ENCODE assay signal across 25 cellular contexts in the genomic region with DNA sequence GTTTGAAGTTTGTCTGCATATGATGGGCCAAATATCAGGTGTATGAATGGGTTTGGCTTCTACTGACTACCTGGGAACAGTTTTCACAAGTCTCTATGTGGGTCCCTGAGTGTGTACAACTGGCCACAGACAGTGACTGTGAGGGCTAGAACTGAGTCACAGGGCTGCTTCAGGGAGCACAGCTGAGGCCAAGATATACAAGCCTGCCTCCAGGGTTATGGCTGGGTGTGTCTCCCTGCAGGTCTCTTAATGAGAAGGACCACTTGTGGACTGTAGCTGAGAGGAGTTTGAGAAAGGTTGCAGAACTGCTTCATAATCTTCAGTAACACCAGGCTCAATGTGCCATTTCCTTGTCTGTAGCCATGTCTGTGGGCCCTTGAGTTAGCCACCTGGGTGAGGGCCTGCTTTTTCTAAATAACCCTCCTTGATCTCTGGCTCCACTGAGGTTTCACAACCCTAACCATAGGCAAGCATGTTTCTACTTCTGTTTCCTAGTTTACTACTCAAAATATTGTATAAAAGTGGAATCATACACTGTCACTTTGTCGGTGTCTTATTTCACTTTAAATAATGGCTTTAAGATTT.
DNase-seq lines count a peak whose midpoint lies in the region; ATAC-seq, FAIRE-seq and TF ChIP-seq lines count a peak whose summit lies in the region.
"Had no signal": no experiment of that assay in that cellular context is flagged by ENCODE, and none has a peak within 500 bp of the region (broad histone marks: within the 10 kb centered on the region; RNA-seq: fewer than 3 reads in every experiment).

No MANE protein-coding gene starts in this region.

- peak overlapping the region; percentile 37 for H3K27ac ChIP-seq in Karpas-422 (ENCODE audit: low read length)
- no peak overlapping the region for H3K27ac ChIP-seq in keratinocyte (ENCODE audit: control insufficient read depth, insufficient read depth, low read length)
- H3K27ac ChIP-seq: 22Rv1; A549; BLaER1 treated with 17β-estradiol and CSF1 and Interleukin-3, amounts not matched to agents 10 nM and 100 nM had no signal

- TF ChIP-seq CTCF in bronchial epithelial cell (IDR thresholded peaks at IDR 0.05; ENCODE audit: insufficient read depth, low read length, severe bottlenecking) (no peak), keratinocyte (optimal IDR thresholded peaks at IDR 0.05 in 1 of 3, IDR thresholded peaks at IDR 0.05 in 1 of 3, conservative IDR thresholded peaks at IDR 0.05 in 1 of 3; ENCODE audit: extremely low read depth in 1 of 3, insufficient read depth in 2 of 3, low read length in 3 of 3) (no peak)

- H3K36me3 ChIP-seq in Karpas-422 (ENCODE audit: insufficient read depth, low read length) (peaks cover 28% of the 10 kb centered on the region), bronchial epithelial cell (ENCODE audit: control insufficient read depth, insufficient read depth, low read length) (no peaks in the 10 kb centered on the region), keratinocyte (ENCODE audit: control insufficient read depth in 2 of 2, extremely low read depth in 1 of 2, insufficient read depth in 2 of 2, low read length in 2 of 2) (no peaks in the 10 kb centered on the region)
- H3K36me3 ChIP-seq: BE2C, HAP-1 had no signal

- H3K9ac ChIP-seq in Karpas-422 (ENCODE audit: low read length) (no peak overlapping the region), keratinocyte (ENCODE audit: control insufficient read depth, extremely low read depth, insufficient read depth, low read length) (no peak overlapping the region)
- H3K9ac ChIP-seq: BLaER1 treated with 17β-estradiol and CSF1 and Interleukin-3, amounts not matched to agents 10 nM and 100 nM had no signal

- dilution Hi-C loops in keratinocyte (cut with MboI; ENCODE audit: extremely low pct_ligation_motif_present, low sequenced_read_pairs): no loop called here

- H3K4me3 ChIP-seq in Karpas-422 (ENCODE audit: low read length) (no peak overlapping the region), bronchial epithelial cell (ENCODE audit: low read depth, low read length) (no peak overlapping the region), keratinocyte (ENCODE audit: control insufficient read depth in 2 of 3, extremely low read depth in 1 of 3, insufficient read depth in 2 of 3, low read depth in 1 of 3, low read length in 3 of 3) (no peak overlapping the region)
- H3K4me3 ChIP-seq: A549; BLaER1 treated with 17β-estradiol and CSF1 and Interleukin-3, amounts not matched to agents 10 nM and 100 nM; HAP-1 had no signal

- FAIRE-seq in bronchial epithelial cell (lab: Jason Lieb, UNC) (peak; percentile 55), keratinocyte (lab: Jason Lieb, UNC) (peak; percentile 23)
- FAIRE-seq: A549, D721Med, GM12891, GM18507, H54 had no signal

- H4K20me1 ChIP-seq in Karpas-422 (ENCODE audit: insufficient read depth, low read depth, low read length): no peaks in the 10 kb centered on the region
- H4K20me1 ChIP-seq in keratinocyte (ENCODE audit: control insufficient read depth, extremely low read depth, insufficient read depth, low read length): no peaks in the 10 kb centered on the region
- H4K20me1 ChIP-seq: BLaER1 treated with 17β-estradiol and CSF1 and Interleukin-3, amounts not matched to agents 10 nM and 100 nM had no signal

- H3K4me1 ChIP-seq in Karpas-422 (ENCODE audit: low read length) (peaks cover 4% of the 10 kb centered on the region; the same call in 1 of the 2 replicates), keratinocyte (ENCODE audit: control insufficient read depth, extremely low read depth, insufficient read depth, low read length) (no peaks in the 10 kb centered on the region)
- H3K4me1 ChIP-seq: A549; BE2C; BLaER1 treated with 17β-estradiol and CSF1 and Interleukin-3, amounts not matched to agents 10 nM and 100 nM; HAP-1 had no signal

- no peaks in the 10 kb centered on the region for H3K9me2 ChIP-seq in Karpas-422 (replicated peaks; ENCODE audit: insufficient read depth, low read length)

- H3K79me2 ChIP-seq in Karpas-422 (ENCODE audit: low read length): no peaks in the 10 kb centered on the region
- no peaks in the 10 kb centered on the region for H3K79me2 ChIP-seq in keratinocyte (ENCODE audit: control insufficient read depth, insufficient read depth, low read length)

- DNase-seq in Karpas-422 (no peak), bronchial epithelial cell (ENCODE audit: low read depth) (no peak), keratinocyte (ENCODE audit: low read depth, low spot score) (no peak), inferior parietal cortex (ENCODE audit: extremely low spot score) (no peak), A172 (ENCODE audit: low spot score) (no peak)
- DNase-seq: ACHN; AML-193; BE2C; CD4-positive, alpha-beta T cell; CD8-positive, alpha-beta memory T cell; DMS 273 treated with DMSO at 0.1 percent for 48 hours; DMS79; EL; GDM1; GOT3; HFFc6 had no signal

- H3K9me3 ChIP-seq in Karpas-422 (ENCODE audit: low read length) (no peaks in the 10 kb centered on the region; the same call in none of the 2 replicates), keratinocyte (ENCODE audit: control insufficient read depth, low read depth, low read length) (no peaks in the 10 kb centered on the region)
- H3K9me3 ChIP-seq: BE2C had no signal

- H3K4me2 ChIP-seq in Karpas-422 (ENCODE audit: low read depth, low read length, poor library complexity, severe bottlenecking): no peak overlapping the region
- H3K4me2 ChIP-seq in keratinocyte (ENCODE audit: control insufficient read depth, extremely low read depth, insufficient read depth, low read depth, low read length): no peak overlapping the region
- H3K4me2 ChIP-seq: A549; BLaER1 treated with 17β-estradiol and CSF1 and Interleukin-3, amounts not matched to agents 10 nM and 100 nM had no signal

- ATAC-seq in GM19455 (IDR thresholded peaks at IDR 0.05; ENCODE audit: unreplicated experiment): no peak
- ATAC-seq: A549 had no signal

- H3K9me1 ChIP-seq in keratinocyte (ENCODE audit: control insufficient read depth, extremely low read depth, insufficient read depth, low read length): no peaks in the 10 kb centered on the region

- no peaks in the 10 kb centered on the region for H3K27me3 ChIP-seq in Karpas-422 (ENCODE audit: low read length)
- H3K27me3 ChIP-seq in bronchial epithelial cell (ENCODE audit: control insufficient read depth, insufficient read depth, low read length): no peaks in the 10 kb centered on the region
- no peaks in the 10 kb centered on the region for H3K27me3 ChIP-seq in keratinocyte (ENCODE audit: control insufficient read depth, extremely low read depth, insufficient read depth, low read length)
- H3K27me3 ChIP-seq: BE2C; BLaER1 treated with 17β-estradiol and CSF1 and Interleukin-3, amounts not matched to agents 10 nM and 100 nM had no signal

- H2AFZ ChIP-seq in Karpas-422 (ENCODE audit: low read length) (no peak overlapping the region), keratinocyte (ENCODE audit: control insufficient read depth, low read length) (no peak overlapping the region)
